In the genomic region with DNA sequence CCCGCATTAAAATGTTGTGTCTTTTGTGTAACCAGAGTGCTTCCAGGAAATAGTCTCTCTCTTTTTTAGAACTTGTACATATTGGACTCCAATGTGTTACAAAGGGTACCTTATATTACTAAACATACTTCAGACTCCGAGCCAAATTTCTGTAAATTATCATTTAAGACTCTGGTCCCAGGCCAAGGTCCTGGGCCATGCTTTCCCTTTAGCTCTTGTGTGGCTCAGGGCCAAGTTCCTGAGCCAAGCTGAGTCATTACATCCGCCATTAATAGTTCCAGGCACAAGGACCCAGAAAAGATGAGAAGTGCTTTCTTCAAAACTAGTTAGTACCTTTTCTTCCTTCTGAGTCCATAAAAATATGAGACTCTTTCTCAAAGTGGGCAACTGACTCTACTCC, we compare ENCODE assay signal across 15 cellular contexts. TPM values are rescaled to one million over a fixed set of nuclear protein-coding genes. Genes with fewer than 3 reads are reported as not detected.
"Had no signal": no experiment of that assay in that cellular context is flagged by ENCODE, and none has a peak within 500 bp of the region (broad histone marks: within the 10 kb centered on the region; RNA-seq: fewer than 3 reads in every experiment).

No MANE protein-coding gene starts in this region.

RNA-seq across cellular contexts. Expression of a gene that starts 4.6 kb away (rescaled TPM):
- total RNA-seq: activated B cell treated with CpG ODN at 0.5 μM for 24 hours; activated CD4-positive, alpha-beta memory T cell treated with anti-CD3 and anti-CD28 coated beads for 36 hours; activated CD4-positive, alpha-beta memory T cell treated with anti-CD3 and anti-CD28 coated beads, Interleukin-2, amount 10 ng/mL, durations not matched to agents 7 days and 5 days; activated CD4-positive, alpha-beta T cell treated with anti-CD3 and anti-CD28 coated beads for 36 hours; activated CD4-positive, alpha-beta T cell treated with anti-CD3 and anti-CD28 coated beads, Interleukin-2, amount 10 ng/mL, durations not matched to agents 24 days and 14 days; activated CD4-positive, alpha-beta T cell treated with anti-CD3 and anti-CD28 coated beads, Interleukin-2, amount 10 ng/mL, durations not matched to agents 7 days and 5 days; activated CD8-positive, alpha-beta memory T cell treated with anti-CD3 and anti-CD28 coated beads for 36 hours; activated CD8-positive, alpha-beta memory T cell treated with anti-CD3 and anti-CD28 coated beads, Interleukin-2, amount 10 ng/mL, durations not matched to agents 7 days and 5 days; activated CD8-positive, alpha-beta T cell treated with anti-CD3 and anti-CD28 coated beads for 36 hours; activated CD8-positive, alpha-beta T cell treated with anti-CD3 and anti-CD28 coated beads, Interleukin-2, amount 10 ng/mL, durations not matched to agents 7 days and 5 days; T-cell; T-helper 1 cell treated with Interleukin-12 subunit alpha and Interleukin-12 subunit beta and Interleukin-4 antibody, amounts not matched to agents 30 ng/mL and 1 ng/mL, for 36 hours; T-helper 17 cell; T-helper 2 cell treated with Interferon-gamma antibody and Interleukin-4, amounts not matched to agents 100 ng/mL and 5 ng/mL, for 36 hours; WTC11 had no signal
